In genomic region chr2:199962203-199962602, GRCh38 we compare ENCODE assay signal across 21 cellular contexts. TPM values are rescaled to one million over a fixed set of nuclear protein-coding genes. Genes with fewer than 3 reads are reported as not detected.
DNase-seq lines count a peak whose midpoint lies in the region; ATAC-seq and TF ChIP-seq lines count a peak whose summit lies in the region.
"Had no signal": no experiment of that assay in that cellular context is flagged by ENCODE, and none has a peak within 500 bp of the region (broad histone marks: within the 10 kb centered on the region; RNA-seq: fewer than 3 reads in every experiment).

No MANE protein-coding gene starts in this region.

- TF ChIP-seq POLR2A in tibial nerve (IDR thresholded peaks at IDR 0.05) = no peak

- no peak overlapping the region for H3K27ac ChIP-seq in tibial nerve
- H3K27ac ChIP-seq: HL-60, spleen had no signal

- TF ChIP-seq EP300 in tibial nerve (IDR thresholded peaks at IDR 0.05) = no peak

- peaks cover 0 to 15% (median 2%) of the 10 kb centered on the region in 4 donors for H3K4me1 ChIP-seq in tibial nerve

- H3K9me3 ChIP-seq in tibial nerve = no peaks in the 10 kb centered on the region
- H3K9me3 ChIP-seq: spleen had no signal

- 87 to 91% methylated on average over 2 of the region's 2 CpGs for WGBS in tibial nerve, 2 donors

- peaks cover 3 to 81% (median 7%) of the 10 kb centered on the region in 3 donors for H3K36me3 ChIP-seq in tibial nerve

- no peak overlapping the region for H3K4me3 ChIP-seq in tibial nerve
- H3K4me3 ChIP-seq: spleen had no signal

- no peak for DNase-seq in activated naive CD4-positive, alpha-beta T cell treated with anti-CD3 and anti-CD28 coated beads, Interleukin-2, amount 50 U/mL, for 72 hours (ENCODE audit: low spot score in 2 of 2)
- DNase-seq in activated naive CD4-positive, alpha-beta T cell (lab: John Stamatoyannopoulos, UW) = no peak
- no peak for DNase-seq in DMS153 (lab: John Stamatoyannopoulos, UW)
- DNase-seq in tibial nerve (ENCODE audit: low spot score in 2 of 2) = no peak
- no peak for DNase-seq in LoVo (ENCODE audit: low spot score)
- DNase-seq: DMS53; GOT3; hippocampal formation; kidney; mesendoderm; NCI-H2029 treated with DMSO at 0.1 percent for 48 hours; NCI-H510A treated with DMSO at 0.1 percent for 48 hours; SHP77 treated with DMSO at 0.1 percent for 48 hours; spleen; stimulated activated naive CD4-positive, alpha-beta T cell had no signal

- H3K9me3 Mint-ChIP-seq in activated naive CD4-positive, alpha-beta T cell treated with anti-CD3 and anti-CD28 coated beads, Interleukin-2, amount 50 U/mL, for 72 hours = no peaks in the 10 kb centered on the region
- H3K9me3 Mint-ChIP-seq: IgD-negative memory B cell, type B pancreatic cell had no signal

- H3K27ac Mint-ChIP-seq in activated naive CD4-positive, alpha-beta T cell treated with anti-CD3 and anti-CD28 coated beads, Interleukin-2, amount 50 U/mL, for 72 hours = peak overlapping the region in 1 of 2 donors; percentile 79
- H3K27ac Mint-ChIP-seq: type B pancreatic cell had no signal

- peaks cover 7 to 19% of the 10 kb centered on the region in 2 donors for H3K36me3 Mint-ChIP-seq in activated naive CD4-positive, alpha-beta T cell treated with anti-CD3 and anti-CD28 coated beads, Interleukin-2, amount 50 U/mL, for 72 hours
- H3K36me3 Mint-ChIP-seq: IgD-negative memory B cell had no signal

- no peak for TF ChIP-seq CTCF in tibial nerve (IDR thresholded peaks at IDR 0.05)

- ATAC-seq in activated naive CD4-positive, alpha-beta T cell treated with anti-CD3 and anti-CD28 coated beads, Interleukin-2, amount 50 U/mL, for 72 hours = peak; percentile 79 to 96
- ATAC-seq in HG02759 (IDR thresholded peaks at IDR 0.05; ENCODE audit: unreplicated experiment) (peak; percentile 61), HG03571 (IDR thresholded peaks at IDR 0.05; ENCODE audit: unreplicated experiment) (peak; percentile 55), GM21447 (IDR thresholded peaks at IDR 0.05; ENCODE audit: unreplicated experiment) (no peak)

- H3K27me3 ChIP-seq in tibial nerve = no peaks in the 10 kb centered on the region
- H3K27me3 ChIP-seq: spleen had no signal

RNA-seq across cellular contexts. Expression of gene MAIP1, which starts 6.8 kb away (rescaled TPM):
- 10 to 100 TPM; 25.9 to 29.6 TPM for total RNA-seq in activated naive CD4-positive, alpha-beta T cell treated with anti-CD3 and anti-CD28 coated beads, Interleukin-2, amount 50 U/mL, for 72 hours
- total RNA-seq in tibial nerve = 10 to 100 TPM in 2 of 4 donors, 1 to 10 TPM in 2; 9.0 to 16.3 (median 11.1) TPM

RNA-seq across cellular contexts. Expression of gene TYW5, which starts 6.9 kb away (rescaled TPM):
- total RNA-seq in activated naive CD4-positive, alpha-beta T cell treated with anti-CD3 and anti-CD28 coated beads, Interleukin-2, amount 50 U/mL, for 72 hours = 10 to 100 TPM in 1 of 2 donors, 1 to 10 TPM in 1; 8.3 to 13.7 TPM
- 10 to 100 TPM in 1 of 4 donors, 1 to 10 TPM in 3; 6.3 to 12.2 (median 6.9) TPM for total RNA-seq in tibial nerve

RNA-seq across cellular contexts. Expression of gene C2orf69, which starts 51.1 kb away (rescaled TPM):
- 10 to 100 TPM; 14.2 to 25.0 TPM for total RNA-seq in activated naive CD4-positive, alpha-beta T cell treated with anti-CD3 and anti-CD28 coated beads, Interleukin-2, amount 50 U/mL, for 72 hours
- 10 to 100 TPM in 1 of 4 donors, 1 to 10 TPM in 3; 6.1 to 14.3 (median 9.3) TPM for total RNA-seq in tibial nerve
